Comparison of ENCODE assay signal across 13 cellular contexts in the genomic region with DNA sequence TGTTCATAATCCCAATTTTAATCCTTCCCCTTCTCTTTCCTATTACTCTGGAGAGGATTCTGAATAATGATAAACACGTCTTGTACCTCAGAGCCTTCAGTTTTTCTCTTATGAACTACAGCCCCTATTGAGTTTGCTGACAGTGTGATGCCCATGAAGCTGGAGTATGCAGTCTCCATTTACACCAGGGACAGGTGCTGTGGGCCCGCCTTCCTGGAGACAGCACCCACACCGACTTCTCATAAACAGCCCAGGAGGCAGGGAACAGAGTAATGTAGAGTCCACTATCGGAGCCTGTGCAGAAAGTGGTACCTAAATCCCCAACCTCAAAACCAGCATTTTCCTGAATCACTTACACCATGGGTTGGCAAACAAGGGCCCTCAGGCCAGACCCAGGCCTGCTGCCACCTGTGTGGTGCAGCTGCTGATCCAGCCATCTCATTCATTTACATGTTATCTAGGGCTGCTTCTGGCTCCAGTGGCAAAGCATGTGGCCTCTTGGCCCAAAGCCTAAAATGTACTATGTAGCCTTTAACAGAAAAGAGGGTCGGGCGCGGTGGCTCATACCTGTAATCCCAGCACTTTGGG.
DNase-seq lines count a peak whose midpoint lies in the region; ATAC-seq and TF ChIP-seq lines count a peak whose summit lies in the region.
"Had no signal": no experiment of that assay in that cellular context is flagged by ENCODE, and none has a peak within 500 bp of the region (broad histone marks: within the 10 kb centered on the region; RNA-seq: fewer than 3 reads in every experiment).

No MANE protein-coding gene starts in this region.

- TF ChIP-seq CTCF in GM23338 (conservative IDR thresholded peaks at IDR 0.05; ENCODE audit: low read depth in 2 of 2) (no peak), nephron progenitor cell (IDR thresholded peaks at IDR 0.05) (no peak)

- no peaks in the 10 kb centered on the region for H3F3A ChIP-seq in GM23338 (replicated peaks; ENCODE audit: low read depth)

- H3K4me2 ChIP-seq in GM23338: no peak overlapping the region

- peaks cover 11% of the 10 kb centered on the region for H3K9me2 ChIP-seq in GM23338 (ENCODE audit: insufficient read depth)

- H3K4me3 Mint-ChIP-seq in GM23338 (no peak overlapping the region), nephron progenitor cell (no peak overlapping the region)
- H3K4me3 Mint-ChIP-seq in activated T-cell treated with anti-CD3 and anti-CD28 coated beads, Interleukin-2, amount 50 U/mL, for 4 hours: peak overlapping the region; percentile 66

- peaks cover 9% of the 10 kb centered on the region for H3K4me1 ChIP-seq in GM23338 (ENCODE audit: insufficient read depth)

- H3K27me3 ChIP-seq in GM23338 (ENCODE audit: insufficient read depth) (no peaks in the 10 kb centered on the region), MG63 (no peaks in the 10 kb centered on the region)

- H3K4me1 Mint-ChIP-seq in GM23338: peaks cover 9% of the 10 kb centered on the region
- H3K4me1 Mint-ChIP-seq in activated T-cell treated with anti-CD3 and anti-CD28 coated beads, Interleukin-2, amount 50 U/mL, for 4 hours (ENCODE audit: low read depth): peaks cover 57% of the 10 kb centered on the region
- peaks cover 9% of the 10 kb centered on the region for H3K4me1 Mint-ChIP-seq in nephron progenitor cell

- TF ChIP-seq POLR2A in erythroblast (IDR thresholded peaks at IDR 0.05; ENCODE audit: low read length): no peak

- H3K36me3 ChIP-seq in GM23338 (ENCODE audit: insufficient read depth): no peaks in the 10 kb centered on the region; the same call in 1 of the 2 replicates
- no peaks in the 10 kb centered on the region for H3K36me3 ChIP-seq in MG63

- DNase-seq in activated CD4-positive, alpha-beta T cell treated with anti-CD3 and anti-CD28 coated beads, Interleukin-2, amount 50 U/mL, for 48 hours: peak; percentile 8 to 21
- no peak for DNase-seq in activated CD4-positive, alpha-beta T cell treated with anti-CD3 and anti-CD28 coated beads, Interleukin-2, amount 50 U/mL, for 4 hours
- DNase-seq in GM23338 (ENCODE audit: low spot score): no peak
- DNase-seq in activated T-cell treated with anti-CD3 and anti-CD28 coated beads, Interleukin-2, amount 50 U/mL, for 4 hours: no peak
- no peak for DNase-seq in nephron progenitor cell
- DNase-seq in erythroblast (lab: John Stamatoyannopoulos, UW): no peak
- no peak for DNase-seq in MG63
- DNase-seq: foreskin melanocyte, NCI-H146, NCI-H526 treated with DMSO at 0.1 percent for 48 hours, T1000 had no signal

- H2AFZ ChIP-seq in GM23338: no peak overlapping the region

- peaks cover 36% of the 10 kb centered on the region for H3K36me3 Mint-ChIP-seq in GM23338 (ENCODE audit: low read depth)
- H3K36me3 Mint-ChIP-seq in activated T-cell treated with anti-CD3 and anti-CD28 coated beads, Interleukin-2, amount 50 U/mL, for 4 hours (ENCODE audit: insufficient read depth): peaks cover 65% of the 10 kb centered on the region
- peaks cover 90% of the 10 kb centered on the region for H3K36me3 Mint-ChIP-seq in nephron progenitor cell (ENCODE audit: low read depth)
- H3K36me3 Mint-ChIP-seq: IgD-negative memory B cell had no signal

- no peaks in the 10 kb centered on the region for H3K9me3 ChIP-seq in MG63

- no peak overlapping the region for H3K27ac ChIP-seq in GM23338 (ENCODE audit: low read depth)

- H3K9me3 Mint-ChIP-seq in GM23338 (no peaks in the 10 kb centered on the region), nephron progenitor cell (no peaks in the 10 kb centered on the region)
- no peaks in the 10 kb centered on the region for H3K9me3 Mint-ChIP-seq in activated T-cell treated with anti-CD3 and anti-CD28 coated beads, Interleukin-2, amount 50 U/mL, for 4 hours
- H3K9me3 Mint-ChIP-seq: IgD-negative memory B cell had no signal

- no peaks in the 10 kb centered on the region for H3K79me2 ChIP-seq in GM23338 (replicated peaks; ENCODE audit: insufficient read depth)

- H3K4me3 ChIP-seq in GM23338: no peak overlapping the region
- no peak overlapping the region for H3K4me3 ChIP-seq in MG63

- H3K27ac Mint-ChIP-seq in GM23338: 0 out of 2 replicates have a peak overlapping the region, but pooled peaks have one; percentile 6
- H3K27ac Mint-ChIP-seq in nephron progenitor cell: peak overlapping the region; percentile 46

- no peak for ATAC-seq in GM23338
- peak; percentile 21 to 26 for ATAC-seq in activated T-cell treated with anti-CD3 and anti-CD28 coated beads, Interleukin-2, amount 50 U/mL, for 4 hours
- no peak for ATAC-seq in GM18502 (IDR thresholded peaks at IDR 0.05; ENCODE audit: poor library complexity, unreplicated experiment)

- H3K27me3 Mint-ChIP-seq in GM23338 (ENCODE audit: insufficient read depth, low read depth, poor library complexity) (no peaks in the 10 kb centered on the region), nephron progenitor cell (ENCODE audit: low read depth, poor library complexity) (no peaks in the 10 kb centered on the region)
- H3K27me3 Mint-ChIP-seq in activated T-cell treated with anti-CD3 and anti-CD28 coated beads, Interleukin-2, amount 50 U/mL, for 4 hours (ENCODE audit: low read depth): no peaks in the 10 kb centered on the region

- H4K20me1 ChIP-seq in GM23338 (replicated peaks; ENCODE audit: insufficient read depth): no peaks in the 10 kb centered on the region

TF ChIP-seq in GM23338, 12 proteins besides CTCF, POLR2A, EP300 and RAD21:
- TF ChIP-seq POLR2AphosphoS5 (IDR thresholded peaks at IDR 0.05; ENCODE audit: low read depth) (no peak), ZNF331 (CRISPR knock-in tag; IDR thresholded peaks at IDR 0.05; ENCODE audit: low read depth) (no peak), EZH2 (IDR thresholded peaks at IDR 0.05; ENCODE audit: low read depth, unreplicated experiment) (no peak), CREB1 (CRISPR knock-in tag; IDR thresholded peaks at IDR 0.05; ENCODE audit: low read depth) (no peak), ZNF114 (CRISPR knock-in tag; IDR thresholded peaks at IDR 0.05) (no peak), EZH2phosphoT487 (IDR thresholded peaks at IDR 0.05; ENCODE audit: unreplicated experiment) (no peak)
- TF ChIP-seq, protein P1, sequence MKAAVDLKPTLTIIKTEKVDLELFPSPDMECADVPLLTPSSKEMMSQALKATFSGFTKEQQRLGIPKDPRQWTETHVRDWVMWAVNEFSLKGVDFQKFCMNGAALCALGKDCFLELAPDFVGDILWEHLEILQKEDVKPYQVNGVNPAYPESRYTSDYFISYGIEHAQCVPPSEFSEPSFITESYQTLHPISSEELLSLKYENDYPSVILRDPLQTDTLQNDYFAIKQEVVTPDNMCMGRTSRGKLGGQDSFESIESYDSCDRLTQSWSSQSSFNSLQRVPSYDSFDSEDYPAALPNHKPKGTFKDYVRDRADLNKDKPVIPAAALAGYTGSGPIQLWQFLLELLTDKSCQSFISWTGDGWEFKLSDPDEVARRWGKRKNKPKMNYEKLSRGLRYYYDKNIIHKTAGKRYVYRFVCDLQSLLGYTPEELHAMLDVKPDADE (IDR thresholded peaks at IDR 0.05): no peak
TF ChIP-seq in GM23338: peak in this region for 0.

Comparison
In these comparisons a context has a peak if more than half of its experiments do, and no peak if none do; other contexts are left out.
1. DNase-seq: peak in activated CD4-positive, alpha-beta T cell treated with anti-CD3 and anti-CD28 coated beads, Interleukin-2, amount 50 U/mL, for 48 hours (2 of 2); none in activated CD4-positive, alpha-beta T cell treated with anti-CD3 and anti-CD28 coated beads, Interleukin-2, amount 50 U/mL, for 4 hours (0 of 2), GM23338 (single experiment), activated T-cell treated with anti-CD3 and anti-CD28 coated beads, Interleukin-2, amount 50 U/mL, for 4 hours (single experiment), nephron progenitor cell (single experiment), erythroblast (0 of 2) and MG63 (single experiment).
2. ATAC-seq: peak in activated T-cell treated with anti-CD3 and anti-CD28 coated beads, Interleukin-2, amount 50 U/mL, for 4 hours (2 of 2); none in GM23338 (single experiment) and GM18502 (single experiment).